In genomic region chr5:107813559-107813958, GRCh38 we compare ENCODE assay signal across 15 cellular contexts.
DNase-seq lines count a peak whose midpoint lies in the region; ATAC-seq and TF ChIP-seq lines count a peak whose summit lies in the region.
"Had no signal": no experiment of that assay in that cellular context is flagged by ENCODE, and none has a peak within 500 bp of the region (broad histone marks: within the 10 kb centered on the region; RNA-seq: fewer than 3 reads in every experiment).

No MANE protein-coding gene starts in this region.

- peak; percentile 83 for ATAC-seq in GM18909 (IDR thresholded peaks at IDR 0.05; ENCODE audit: poor library complexity, unreplicated experiment)
- peak; percentile 77 for ATAC-seq in GM21717 (IDR thresholded peaks at IDR 0.05; ENCODE audit: unreplicated experiment)
- peak; percentile 66 for ATAC-seq in HG03159 (IDR thresholded peaks at IDR 0.05; ENCODE audit: unreplicated experiment)

- peak overlapping the region in 1 of 2 experiments; percentile 37 for H3K4ac ChIP-seq in mesenchymal stem cell (ENCODE audit: low read depth in 1 of 2, low read length in 2 of 2)

- H3K23ac ChIP-seq in mesenchymal stem cell (ENCODE audit: low read length in 2 of 2) = no peak overlapping the region

- H3K18ac ChIP-seq in mesenchymal stem cell (ENCODE audit: low read depth in 1 of 2, low read length in 2 of 2) = no peak overlapping the region

- H3K14ac ChIP-seq in mesenchymal stem cell (ENCODE audit: low read length in 2 of 2) = peak overlapping the region in 1 of 2 experiments; percentile 45

- no peak overlapping the region for H4K8ac ChIP-seq in mesenchymal stem cell (ENCODE audit: low read length)

- H3K27me3 ChIP-seq in mesenchymal stem cell (ENCODE audit: control insufficient read depth in 1 of 2, insufficient read depth in 1 of 2, low read length in 2 of 2) (no peaks in the 10 kb centered on the region), WERI-Rb-1 (ENCODE audit: insufficient read depth, low read depth, severe bottlenecking) (no peaks in the 10 kb centered on the region)
- H3K27me3 ChIP-seq: heart right ventricle had no signal

- H3K27ac ChIP-seq in mesenchymal stem cell (ENCODE audit: low read length, poor library complexity, severe bottlenecking) = no peak overlapping the region
- no peak overlapping the region for H3K27ac ChIP-seq in WERI-Rb-1
- H3K27ac ChIP-seq: PC-9, thoracic aorta had no signal

- H3K9me3 ChIP-seq in mesenchymal stem cell (ENCODE audit: control insufficient read depth, low read length) (no peaks in the 10 kb centered on the region), WERI-Rb-1 (ENCODE audit: severe bottlenecking) (no peaks in the 10 kb centered on the region)
- H3K9me3 ChIP-seq: heart right ventricle, thoracic aorta had no signal

- TF ChIP-seq CTCF in WERI-Rb-1 (IDR thresholded peaks at IDR 0.05; ENCODE audit: low read depth, low read length) = no peak

- no peak overlapping the region for H3K4me3 ChIP-seq in mesenchymal stem cell (ENCODE audit: insufficient read depth in 1 of 2, low read depth in 1 of 2, low read length in 2 of 2)
- H3K4me3 ChIP-seq in WERI-Rb-1 (ENCODE audit: low read depth, low read length) = no peak overlapping the region
- H3K4me3 ChIP-seq: heart right ventricle, PC-9, thoracic aorta had no signal

- H3K9ac ChIP-seq in mesenchymal stem cell (ENCODE audit: low read length) = no peak overlapping the region

- no peak overlapping the region for H2AFZ ChIP-seq in mesenchymal stem cell (ENCODE audit: low read depth, low read length)
- H2AFZ ChIP-seq: PC-9 had no signal

- H3K4me2 ChIP-seq in mesenchymal stem cell (ENCODE audit: low read length, poor library complexity, severe bottlenecking) = no peak overlapping the region
- H3K4me2 ChIP-seq: PC-9 had no signal

- H3K4me1 ChIP-seq in mesenchymal stem cell (ENCODE audit: control insufficient read depth, insufficient read depth, low read depth, low read length) = peaks cover 19% of the 10 kb centered on the region

- H2AK5ac ChIP-seq in mesenchymal stem cell (ENCODE audit: low read length, severe bottlenecking) = peak overlapping the region; percentile 79

- no peak for DNase-seq in mesenchymal stem cell
- no peak for DNase-seq in WERI-Rb-1
- DNase-seq in activated CD8-positive, alpha-beta memory T cell treated with anti-CD3 and anti-CD28 coated beads, Interleukin-2, amount 50 U/mL, for 4 hours = no peak
- DNase-seq in mesenteric fat pad (ENCODE audit: low spot score) = no peak
- no peak for DNase-seq in NCI-H2227 (lab: John Stamatoyannopoulos, UW; ENCODE audit: unreplicated experiment)
- DNase-seq: activated CD8-positive, alpha-beta memory T cell treated with anti-CD3 and anti-CD28 coated beads, Interleukin-2, amount 50 U/mL, for 48 hours; COR-L47; endodermal cell; heart right ventricle; NCI-H2081 treated with DMSO at 0.1 percent for 48 hours; PC-9 had no signal

- WGBS in mesenchymal stem cell = 94% methylated on average over 4 of the region's 4 CpGs

- H4K91ac ChIP-seq in mesenchymal stem cell (ENCODE audit: low read length) = no peak overlapping the region

- no peak overlapping the region for H2BK120ac ChIP-seq in mesenchymal stem cell (ENCODE audit: low read depth, low read length)

- H3K36me3 ChIP-seq in mesenchymal stem cell (ENCODE audit: control insufficient read depth in 1 of 2, insufficient read depth in 2 of 2, low read depth in 1 of 2, low read length in 2 of 2) (no peaks in the 10 kb centered on the region), WERI-Rb-1 (no peaks in the 10 kb centered on the region)
- H3K36me3 ChIP-seq: heart right ventricle, thoracic aorta had no signal

- peak overlapping the region; percentile 26 for H2BK15ac ChIP-seq in mesenchymal stem cell (ENCODE audit: low read depth, poor library complexity, severe bottlenecking)

- no peaks in the 10 kb centered on the region for H3K79me1 ChIP-seq in mesenchymal stem cell (replicated peaks; ENCODE audit: low read length, poor library complexity, severe bottlenecking)

- H2BK12ac ChIP-seq in mesenchymal stem cell (ENCODE audit: low read length in 2 of 2) = peak overlapping the region in 1 of 2 experiments; percentile 75

- H2BK5ac ChIP-seq in mesenchymal stem cell (ENCODE audit: low read depth, low read length, poor library complexity, severe bottlenecking) = no peak overlapping the region
